ENCODE assay signal across 16 cellular contexts in genomic region chr16:51225902-51226301, GRCh38.
"Had no signal": no experiment of that assay in that cellular context is flagged by ENCODE, and none has a peak within 500 bp of the region (broad histone marks: within the 10 kb centered on the region; RNA-seq: fewer than 3 reads in every experiment).

No MANE protein-coding gene starts in this region.

- DNase-seq: activated CD4-positive, alpha-beta memory T cell treated with anti-CD3 and anti-CD28 coated beads, Interleukin-2, amount 10 ng/mL, durations not matched to agents 7 days and 5 days; activated CD4-positive, alpha-beta T cell treated with anti-CD3 and anti-CD28 coated beads for 48 hours; activated CD8-positive, alpha-beta memory T cell treated with anti-CD3 and anti-CD28 coated beads, Interleukin-2, amount 50 U/mL, for 48 hours; activated naive CD4-positive, alpha-beta T cell; activated T-cell treated with anti-CD3 and anti-CD28 coated beads, Interleukin-2, amount 50 U/mL, for 4 hours; central memory CD4-positive, alpha-beta T cell; endodermal cell; foreskin melanocyte; heart right ventricle; naive B cell; ovary; stimulated activated CD4-positive, alpha-beta T cell treated with anti-CD3 and anti-CD28 coated beads, Interleukin-12 subunit alpha, Interleukin-12 subunit beta, amount 100 ng/mL, for 4 hours; stimulated activated CD4-positive, alpha-beta T cell treated with anti-CD3 and anti-CD28 coated beads, Interleukin-4, amount 100 ng/mL, for 1 hour; stimulated activated naive CD8-positive, alpha-beta T cell treated with anti-CD3 and anti-CD28 coated beads, Interleukin-15, Interleukin-2, amounts not matched to agents 100 U/mL and 50 U/mL, for 24 hours; trophoblast cell; WERI-Rb-1 had no signal
